In the genomic region with DNA sequence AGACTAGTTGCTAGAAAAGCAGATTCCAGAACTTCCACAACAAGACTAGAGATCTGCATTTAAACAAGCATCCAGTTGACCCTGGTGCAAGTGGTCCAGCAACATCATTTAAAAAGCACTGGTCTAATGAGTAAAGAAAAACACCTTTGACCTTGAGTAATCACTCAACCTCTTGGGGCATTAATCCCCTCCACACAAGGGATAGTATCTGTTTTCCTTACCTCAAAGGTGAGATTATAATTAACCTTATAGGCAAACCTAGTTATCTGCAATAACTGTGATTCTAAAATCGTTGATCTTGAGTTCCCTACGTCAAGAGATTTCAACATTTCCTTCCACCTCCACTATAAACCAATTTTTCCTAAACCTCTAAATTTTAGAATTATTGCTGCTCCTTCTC, we compare ENCODE assay signal across 7 cellular contexts. TPM values are rescaled to one million over a fixed set of nuclear protein-coding genes. Genes with fewer than 3 reads are reported as not detected.
DNase-seq lines count a peak whose midpoint lies in the region; ATAC-seq and TF ChIP-seq lines count a peak whose summit lies in the region.

No MANE protein-coding gene starts in this region.

- H3K27me3 ChIP-seq in HL-60 (ENCODE audit: insufficient read depth, poor library complexity, severe bottlenecking) (no peaks in the 10 kb centered on the region), iPS-20b (ENCODE audit: insufficient read depth, low read length) (no peaks in the 10 kb centered on the region), stomach (no peaks in the 10 kb centered on the region)

- TF ChIP-seq POLR2A in stomach (IDR thresholded peaks at IDR 0.05) (no peak), GM18505 (IDR thresholded peaks at IDR 0.05; ENCODE audit: borderline replicate concordance, extremely low read depth, insufficient read depth, insufficient read length) (no peak)

- H3K9me3 ChIP-seq in iPS-20b (ENCODE audit: insufficient read depth, low read depth, low read length) (no peaks in the 10 kb centered on the region), stomach (no peaks in the 10 kb centered on the region)

- H3K27ac ChIP-seq in HL-60 (replicated peaks), result peak overlapping the region; percentile 96
- no peak overlapping the region for H3K27ac ChIP-seq in iPS-20b (ENCODE audit: low read length)
- H3K27ac ChIP-seq in stomach, result peak overlapping the region in 4 of 5 donors; percentile 92 to 97 (median 94)

- TF ChIP-seq CTCF in HL-60 (IDR thresholded peaks at IDR 0.05; ENCODE audit: insufficient read depth, low read length) (no peak), stomach (IDR thresholded peaks at IDR 0.05) (no peak)

- H3K4me1 Mint-ChIP-seq in activated T-helper 2 cell treated with anti-CD3 and anti-CD28 coated beads, Interferon-gamma antibody, Interleukin-2, Interleukin-4, amounts not matched to agents 10 μg/mL and 5 μg/mL and 100 μg/mL, durations not matched to agents 14 hours and 24 hours and 36 hours (ENCODE audit: low read depth), result peaks cover 24% of the 10 kb centered on the region

- no peaks in the 10 kb centered on the region for H3K27me3 Mint-ChIP-seq in activated T-helper 2 cell treated with anti-CD3 and anti-CD28 coated beads, Interferon-gamma antibody, Interleukin-2, Interleukin-4, amounts not matched to agents 10 μg/mL and 5 μg/mL and 100 μg/mL, durations not matched to agents 14 hours and 24 hours and 36 hours (ENCODE audit: low read depth)

- peaks cover 37% of the 10 kb centered on the region for H3K36me3 Mint-ChIP-seq in activated T-helper 2 cell treated with anti-CD3 and anti-CD28 coated beads, Interferon-gamma antibody, Interleukin-2, Interleukin-4, amounts not matched to agents 10 μg/mL and 5 μg/mL and 100 μg/mL, durations not matched to agents 14 hours and 24 hours and 36 hours (ENCODE audit: low read depth)

- H3K36me3 ChIP-seq in iPS-20b (ENCODE audit: insufficient read depth, low read depth, low read length) (peaks cover 32% of the 10 kb centered on the region), stomach (peaks cover 15 to 25% (median 21%) of the 10 kb centered on the region in 4 donors)

- DNase-seq in HL-60 (ENCODE audit: low read depth in 1 of 2, low spot score in 1 of 2) (no peak), stomach (no peak), posterior vena cava (ENCODE audit: low spot score) (no peak), H4 (ENCODE audit: low spot score) (no peak)
- no peak for DNase-seq in activated T-helper 2 cell treated with anti-CD3 and anti-CD28 coated beads, Interferon-gamma antibody, Interleukin-2, Interleukin-4, amounts not matched to agents 10 μg/mL and 5 μg/mL and 100 μg/mL, durations not matched to agents 14 hours and 24 hours and 36 hours (ENCODE audit: low spot score)

- H3K9me3 Mint-ChIP-seq in activated T-helper 2 cell treated with anti-CD3 and anti-CD28 coated beads, Interferon-gamma antibody, Interleukin-2, Interleukin-4, amounts not matched to agents 10 μg/mL and 5 μg/mL and 100 μg/mL, durations not matched to agents 14 hours and 24 hours and 36 hours, result no peaks in the 10 kb centered on the region

- intact Hi-C loops in activated T-helper 2 cell treated with anti-CD3 and anti-CD28 coated beads, Interferon-gamma antibody, Interleukin-2, Interleukin-4, amounts not matched to agents 10 μg/mL and 5 μg/mL and 100 μg/mL, durations not matched to agents 14 hours and 24 hours and 36 hours (cut with micrococcal nuclease), result loop anchor here (5.0 kb wide), 1 partner anchor 1204 kb away; a partner anchor contains a TSS
- intact Hi-C loops in stomach (cut with DNase I; ENCODE audit: low total_unique reads) (no loop called here), posterior vena cava (cut with DNase I) (no loop called here)

- peak overlapping the region; percentile 92 for H3K9ac ChIP-seq in iPS-20b (ENCODE audit: low read depth, low read length)

- TF ChIP-seq EP300 in stomach (IDR thresholded peaks at IDR 0.05), result no peak

- H3K4me1 ChIP-seq in iPS-20b (ENCODE audit: insufficient read depth, low read length), result peaks cover 11% of the 10 kb centered on the region; the same call in 1 of the 2 replicates
- H3K4me1 ChIP-seq in stomach, result peaks cover 18 to 46% (median 32%) of the 10 kb centered on the region in 4 donors

- H3K27ac Mint-ChIP-seq in activated T-helper 2 cell treated with anti-CD3 and anti-CD28 coated beads, Interferon-gamma antibody, Interleukin-2, Interleukin-4, amounts not matched to agents 10 μg/mL and 5 μg/mL and 100 μg/mL, durations not matched to agents 14 hours and 24 hours and 36 hours, result peak overlapping the region; percentile 95

- WGBS in stomach, 5 donors, result 0 to 1% (median 0%) methylated on average over 2 of the region's 2 CpGs

- ATAC-seq in GM18505 (IDR thresholded peaks at IDR 0.05; ENCODE audit: unreplicated experiment), result no peak

- peak overlapping the region; percentile 94 for H3K4me3 Mint-ChIP-seq in activated T-helper 2 cell treated with anti-CD3 and anti-CD28 coated beads, Interferon-gamma antibody, Interleukin-2, Interleukin-4, amounts not matched to agents 10 μg/mL and 5 μg/mL and 100 μg/mL, durations not matched to agents 14 hours and 24 hours and 36 hours (ENCODE audit: low read depth)

- H3K4me3 ChIP-seq in HL-60 (replicated peaks; ENCODE audit: insufficient read depth, low read length), result peak overlapping the region; percentile 74
- peak overlapping the region; percentile 91 for H3K4me3 ChIP-seq in iPS-20b (ENCODE audit: low read length)
- peak overlapping the region; percentile 77 to 93 (median 88) for H3K4me3 ChIP-seq in stomach

RNA-seq across cellular contexts. Expression of a gene that starts 1.1 kb away (rescaled TPM):
- 76.4 and 77.9 TPM in 2 replicates for total RNA-seq in activated T-helper 2 cell treated with anti-CD3 and anti-CD28 coated beads, Interferon-gamma antibody, Interleukin-2, Interleukin-4, amounts not matched to agents 10 μg/mL and 5 μg/mL and 100 μg/mL, durations not matched to agents 14 hours and 24 hours and 36 hours
- 100 to 1,000 TPM in 2 of 5 donors, 10 to 100 TPM in 3; 38.1 to 178 (median 98.4) TPM for total RNA-seq in stomach
- 1 to 10 TPM; 3.2 to 4.3 (median 3.9) TPM for polyA plus RNA-seq in stomach
- total RNA-seq in posterior vena cava, result 10 to 100 TPM; 48.1 to 50.1 TPM
- total RNA-seq in H4 (2014; rRNA removed; shearing (Covaris generic)), result 28.4 and 32.2 TPM in 2 replicates

RNA-seq across cellular contexts. Expression of a gene that starts 13.4 kb away (rescaled TPM):
- total RNA-seq in activated T-helper 2 cell treated with anti-CD3 and anti-CD28 coated beads, Interferon-gamma antibody, Interleukin-2, Interleukin-4, amounts not matched to agents 10 μg/mL and 5 μg/mL and 100 μg/mL, durations not matched to agents 14 hours and 24 hours and 36 hours, result 12.5 and 14.4 TPM in 2 replicates
- total RNA-seq in stomach, result 1 to 10 TPM in 4 of 5 donors, under 1 TPM in 1; 0.58 to 7.3 (median 3.0) TPM
- 1 to 10 TPM; 3.5 to 5.6 (median 5.2) TPM for polyA plus RNA-seq in stomach
- total RNA-seq in posterior vena cava, result 1 to 10 TPM; 4.8 to 4.9 TPM
- 29.5 and 34.3 TPM in 2 replicates for total RNA-seq in H4 (2014; rRNA removed; shearing (Covaris generic))
